Comparison of ENCODE assay signal across 39 cellular contexts in genomic region chr2:4483050-4483449, GRCh38.
"Had no signal": no experiment of that assay in that cellular context is flagged by ENCODE, and none has a peak within 500 bp of the region (broad histone marks: within the 10 kb centered on the region; RNA-seq: fewer than 3 reads in every experiment).

No MANE protein-coding gene starts in this region.

- H3K36me3 Mint-ChIP-seq: activated naive CD4-positive, alpha-beta T cell treated with anti-CD3 and anti-CD28 coated beads, Interleukin-2, amount 10 ng/mL, durations not matched to agents 7 days and 5 days; activated naive CD4-positive, alpha-beta T cell treated with anti-CD3 and anti-CD28 coated beads, Interleukin-2, amount 50 U/mL, for 24 hours; activated naive CD8-positive, alpha-beta T cell; activated naive CD8-positive, alpha-beta T cell treated with anti-CD3 and anti-CD28 coated beads for 36 hours; activated naive CD8-positive, alpha-beta T cell treated with anti-CD3 and anti-CD28 coated beads, Interleukin-2, amount 10 ng/mL, durations not matched to agents 7 days and 5 days had no signal

- H3K4me3 Mint-ChIP-seq: activated naive CD4-positive, alpha-beta T cell treated with anti-CD3 and anti-CD28 coated beads for 36 hours; activated naive CD4-positive, alpha-beta T cell treated with anti-CD3 and anti-CD28 coated beads, Interleukin-2, amount 10 ng/mL, durations not matched to agents 7 days and 5 days; activated naive CD4-positive, alpha-beta T cell treated with anti-CD3 and anti-CD28 coated beads, Interleukin-2, amount 50 U/mL, for 24 hours; activated naive CD8-positive, alpha-beta T cell; activated naive CD8-positive, alpha-beta T cell treated with anti-CD3 and anti-CD28 coated beads for 36 hours; activated naive CD8-positive, alpha-beta T cell treated with anti-CD3 and anti-CD28 coated beads, Interleukin-2, amount 10 ng/mL, durations not matched to agents 7 days and 5 days; activated naive CD8-positive, alpha-beta T cell treated with anti-CD3 and anti-CD28 coated beads, Interleukin-2, amount 50 U/mL, for 24 hours; activated T-cell treated with anti-CD3 and anti-CD28 coated beads, Interleukin-2, amount 50 U/mL, for 24 hours; activated T-cell treated with anti-CD3 and anti-CD28 coated beads, Interleukin-2, amount 50 U/mL, for 4 hours; activated T-cell treated with anti-CD3 and anti-CD28 coated beads, Interleukin-2, amount 50 U/mL, for 72 hours; activated T-helper 1 cell treated with anti-CD3 and anti-CD28 coated beads, Interleukin-12 subunit alpha, Interleukin-12 subunit beta, Interleukin-2, Interleukin-4 antibody, amounts not matched to agents 30 ng/mL and 10 ng/mL and 1 ng/mL, durations not matched to agents 14 hours and 24 hours and 36 hours; activated T-helper 17 cell treated with anti-CD3 and anti-CD28 coated beads, Interleukin-2, amount 50 U/mL, for 72 hours; brain; central memory CD8-positive, alpha-beta T cell had no signal

- DNase-seq: activated effector memory CD4-positive, alpha-beta T cell treated with anti-CD3 and anti-CD28 coated beads, Interleukin-2, amount 50 U/mL, for 16 hours; activated effector memory CD4-positive, alpha-beta T cell treated with Interleukin-2 at 50 U/mL for 16 hours; activated gamma-delta T cell; activated gamma-delta T cell treated with Interleukin-2 at 50 U/mL for 16 hours; activated naive CD4-positive, alpha-beta T cell; activated naive CD4-positive, alpha-beta T cell treated with anti-CD3 and anti-CD28 coated beads for 36 hours; activated naive CD4-positive, alpha-beta T cell treated with anti-CD3 and anti-CD28 coated beads, Interleukin-2, amount 10 ng/mL, durations not matched to agents 7 days and 5 days; activated naive CD4-positive, alpha-beta T cell treated with anti-CD3 and anti-CD28 coated beads, Interleukin-2, amount 50 U/mL, for 16 hours; activated naive CD4-positive, alpha-beta T cell treated with Interleukin-2 at 50 U/mL for 16 hours; activated naive CD8-positive, alpha-beta T cell treated with anti-CD3 and anti-CD28 coated beads for 36 hours; activated naive CD8-positive, alpha-beta T cell treated with anti-CD3 and anti-CD28 coated beads, Interleukin-2, amount 10 ng/mL, durations not matched to agents 7 days and 5 days; activated naive CD8-positive, alpha-beta T cell treated with anti-CD3 and anti-CD28 coated beads, Interleukin-2, amount 50 U/mL, for 24 hours; activated T-cell treated with anti-CD3 and anti-CD28 coated beads, Interleukin-2, amount 50 U/mL, for 24 hours; activated T-cell treated with anti-CD3 and anti-CD28 coated beads, Interleukin-2, amount 50 U/mL, for 4 hours; activated T-cell treated with anti-CD3 and anti-CD28 coated beads, Interleukin-2, amount 50 U/mL, for 48 hours; activated T-cell treated with anti-CD3 and anti-CD28 coated beads, Interleukin-2, amount 50 U/mL, for 72 hours; adrenal gland; amniotic stem cell; amygdala; anterior cingulate cortex; aorta; body of pancreas; brain microvascular endothelial cell; caudate nucleus; central memory CD4-positive, alpha-beta T cell; cerebellar nuclear complex had no signal

- H3K27ac ChIP-seq: adrenal gland, ascending aorta, body of pancreas, brain microvascular endothelial cell, breast epithelium, cardiac muscle cell had no signal

- H3K4me3 ChIP-seq: adrenal gland, ascending aorta, body of pancreas, breast epithelium, cardiac muscle cell had no signal

- H3K27ac Mint-ChIP-seq: activated naive CD4-positive, alpha-beta T cell treated with anti-CD3 and anti-CD28 coated beads for 36 hours; activated naive CD4-positive, alpha-beta T cell treated with anti-CD3 and anti-CD28 coated beads, Interleukin-2, amount 10 ng/mL, durations not matched to agents 7 days and 5 days; activated naive CD4-positive, alpha-beta T cell treated with anti-CD3 and anti-CD28 coated beads, Interleukin-2, amount 50 U/mL, for 24 hours; activated naive CD4-positive, alpha-beta T cell treated with anti-CD3 and anti-CD28 coated beads, Interleukin-2, amount 50 U/mL, for 72 hours; activated naive CD8-positive, alpha-beta T cell; activated naive CD8-positive, alpha-beta T cell treated with anti-CD3 and anti-CD28 coated beads for 36 hours; activated naive CD8-positive, alpha-beta T cell treated with anti-CD3 and anti-CD28 coated beads, Interleukin-2, amount 10 ng/mL, durations not matched to agents 7 days and 5 days; activated naive CD8-positive, alpha-beta T cell treated with anti-CD3 and anti-CD28 coated beads, Interleukin-2, amount 50 U/mL, for 24 hours; activated T-cell treated with anti-CD3 and anti-CD28 coated beads, Interleukin-2, amount 50 U/mL, for 24 hours; activated T-cell treated with anti-CD3 and anti-CD28 coated beads, Interleukin-2, amount 50 U/mL, for 72 hours; activated T-helper 1 cell treated with anti-CD3 and anti-CD28 coated beads, Interleukin-12 subunit alpha, Interleukin-12 subunit beta, Interleukin-2, Interleukin-4 antibody, amounts not matched to agents 30 ng/mL and 10 ng/mL and 1 ng/mL, durations not matched to agents 14 hours and 24 hours and 36 hours; activated T-helper 17 cell treated with anti-CD3 and anti-CD28 coated beads, Interleukin-2, amount 50 U/mL, for 72 hours; activated T-helper 2 cell treated with anti-CD3 and anti-CD28 coated beads, Interferon-gamma antibody, Interleukin-2, Interleukin-4, amounts not matched to agents 10 μg/mL and 5 μg/mL and 100 μg/mL, durations not matched to agents 14 hours and 24 hours and 36 hours; brain had no signal

- H3K9me3 ChIP-seq: adrenal gland, ascending aorta had no signal

- H3K27me3 Mint-ChIP-seq: activated naive CD4-positive, alpha-beta T cell treated with anti-CD3 and anti-CD28 coated beads, Interleukin-2, amount 10 ng/mL, durations not matched to agents 7 days and 5 days; activated naive CD4-positive, alpha-beta T cell treated with anti-CD3 and anti-CD28 coated beads, Interleukin-2, amount 50 U/mL, for 24 hours; activated naive CD8-positive, alpha-beta T cell; activated naive CD8-positive, alpha-beta T cell treated with anti-CD3 and anti-CD28 coated beads for 36 hours; activated naive CD8-positive, alpha-beta T cell treated with anti-CD3 and anti-CD28 coated beads, Interleukin-2, amount 10 ng/mL, durations not matched to agents 7 days and 5 days; activated naive CD8-positive, alpha-beta T cell treated with anti-CD3 and anti-CD28 coated beads, Interleukin-2, amount 50 U/mL, for 24 hours; activated T-cell treated with anti-CD3 and anti-CD28 coated beads, Interleukin-2, amount 50 U/mL, for 24 hours; activated T-helper 17 cell treated with anti-CD3 and anti-CD28 coated beads, Interleukin-2, amount 50 U/mL, for 72 hours; brain; central memory CD8-positive, alpha-beta T cell had no signal

- FAIRE-seq: astrocyte, bronchial epithelial cell had no signal

- H3K36me3 ChIP-seq: adrenal gland, ascending aorta, brain microvascular endothelial cell, breast epithelium, cardiac muscle cell had no signal

- H3K27me3 ChIP-seq: adrenal gland, ascending aorta, body of pancreas, brain microvascular endothelial cell, breast epithelium, cardiac muscle cell had no signal

- H3K4me1 Mint-ChIP-seq: activated naive CD4-positive, alpha-beta T cell treated with anti-CD3 and anti-CD28 coated beads, Interleukin-2, amount 10 ng/mL, durations not matched to agents 7 days and 5 days; activated naive CD4-positive, alpha-beta T cell treated with anti-CD3 and anti-CD28 coated beads, Interleukin-2, amount 50 U/mL, for 24 hours; activated naive CD8-positive, alpha-beta T cell treated with anti-CD3 and anti-CD28 coated beads for 36 hours; activated naive CD8-positive, alpha-beta T cell treated with anti-CD3 and anti-CD28 coated beads, Interleukin-2, amount 10 ng/mL, durations not matched to agents 7 days and 5 days; activated naive CD8-positive, alpha-beta T cell treated with anti-CD3 and anti-CD28 coated beads, Interleukin-2, amount 50 U/mL, for 24 hours; activated T-helper 17 cell treated with anti-CD3 and anti-CD28 coated beads, Interleukin-2, amount 50 U/mL, for 72 hours; central memory CD8-positive, alpha-beta T cell had no signal

- ATAC-seq: activated naive CD4-positive, alpha-beta T cell treated with anti-CD3 and anti-CD28 coated beads, Interleukin-2, amount 50 U/mL, for 72 hours; activated naive CD8-positive, alpha-beta T cell treated with anti-CD3 and anti-CD28 coated beads, Interleukin-2, amount 50 U/mL, for 24 hours; activated T-cell treated with anti-CD3 and anti-CD28 coated beads, Interleukin-2, amount 50 U/mL, for 4 hours; activated T-cell treated with anti-CD3 and anti-CD28 coated beads, Interleukin-2, amount 50 U/mL, for 72 hours; activated T-helper 17 cell treated with anti-CD3 and anti-CD28 coated beads, Interleukin-2, amount 50 U/mL, for 72 hours; body of pancreas had no signal

- H3K4me1 ChIP-seq: adrenal gland, ascending aorta, body of pancreas, breast epithelium had no signal
